In the genomic region with DNA sequence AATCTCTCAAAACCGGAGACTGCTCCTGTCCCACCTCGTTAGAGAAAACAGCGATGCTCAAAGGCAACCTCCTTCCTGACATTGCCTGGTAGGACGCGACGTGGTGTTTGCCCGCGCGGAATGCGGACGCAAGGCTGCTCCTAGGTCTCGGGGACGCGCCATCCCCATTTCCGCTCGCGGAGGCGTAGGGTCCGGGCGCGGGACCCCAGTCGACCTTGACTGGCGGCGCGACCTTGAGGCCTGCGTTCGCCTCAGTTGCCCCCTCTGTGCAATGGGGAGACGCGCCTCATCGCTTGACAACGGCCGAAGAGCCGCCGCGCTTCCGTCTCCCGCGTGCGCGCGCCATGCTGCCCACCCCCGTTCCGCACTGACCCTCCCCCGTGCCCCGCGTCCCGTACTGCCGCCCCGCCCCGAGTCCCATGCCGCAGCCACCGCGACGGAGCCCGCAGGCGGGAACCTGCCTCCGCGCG, we compare ENCODE assay signal across 8 cellular contexts. TPM values are rescaled to one million over a fixed set of nuclear protein-coding genes. Genes with fewer than 3 reads are reported as not detected.
A peak's percentile ranks its signal among the peaks of the same experiment; 100 is the strongest.
DNase-seq lines count a peak whose midpoint lies in the region; ATAC-seq and TF ChIP-seq lines count a peak whose summit lies in the region.

No MANE protein-coding gene starts in this region.

- peak overlapping the region; percentile 99 for H3K27ac ChIP-seq in RWPE1
- peak overlapping the region; percentile 34 for H3K27ac ChIP-seq in mesendoderm (ENCODE audit: low read depth, low read length)
- H3K27ac ChIP-seq in uterus: peak overlapping the region; percentile 96 to 99

- no peak for TF ChIP-seq POLR2A in uterus (IDR thresholded peaks at IDR 0.05)

- H3K4me3 ChIP-seq in mesendoderm (ENCODE audit: low read length) (peak overlapping the region; percentile 59), uterus (peak overlapping the region; percentile 60 to 97)

- no peak overlapping the region for H4K8ac ChIP-seq in mesendoderm (ENCODE audit: low read depth, low read length)

- peak overlapping the region; percentile 39 for H2BK5ac ChIP-seq in mesendoderm (ENCODE audit: low read length)

- TF ChIP-seq CTCF in RWPE1 (conservative IDR thresholded peaks at IDR 0.05; ENCODE audit: low read depth): no peak
- peak in 1 of 4 experiments; percentile 22 for TF ChIP-seq CTCF in uterus (IDR thresholded peaks at IDR 0.05)

- in situ Hi-C loops in Caki2 (cut with HindIII; ENCODE audit: low pct_unique_long_range_greater_than_20kb, low sequenced_read_pairs): no loop called here

- ATAC-seq in GM19438 (IDR thresholded peaks at IDR 0.05; ENCODE audit: low read depth, unreplicated experiment) (peak; percentile 9), HG03460 (IDR thresholded peaks at IDR 0.05; ENCODE audit: unreplicated experiment) (no peak)

- H3K4ac ChIP-seq in mesendoderm (ENCODE audit: low read depth, low read length): peak overlapping the region; percentile 78

- H3K4me1 ChIP-seq in mesendoderm (ENCODE audit: control insufficient read depth, low read depth, low read length): peaks cover 3% of the 10 kb centered on the region
- no peaks in the 10 kb centered on the region for H3K4me1 ChIP-seq in uterus

- no peaks in the 10 kb centered on the region for H3K9me3 ChIP-seq in uterus

- H2BK15ac ChIP-seq in mesendoderm (replicated peaks; ENCODE audit: low read depth): no peak overlapping the region

- H3K4me2 ChIP-seq in mesendoderm (ENCODE audit: low read length): peak overlapping the region; percentile 67

- H3K23ac ChIP-seq in mesendoderm (ENCODE audit: low read length): peak overlapping the region; percentile 97

- DNase-seq in Caki2 (ENCODE audit: low read depth) (peak; percentile 83), HS-5 (ENCODE audit: low read depth) (peak; percentile 55), RWPE1 (ENCODE audit: low spot score) (peak; percentile 57), mesendoderm (peak; percentile 88), uterus (no peak)
- DNase-seq in effector CD8-positive, alpha-beta T cell (lab: John Stamatoyannopoulos, UW): peak; percentile 55

- peaks cover 32% of the 10 kb centered on the region for H3K79me2 ChIP-seq in mesendoderm (ENCODE audit: control insufficient read depth, insufficient read depth, low read length)

- H3K56ac ChIP-seq in mesendoderm (ENCODE audit: low read length): peak overlapping the region; percentile 98

- POLR2A ChIA-PET in RWPE1 (lab: Yijun Ruan, JAX; ENCODE audit: low non-redundant PET): no interaction called here

- CTCF ChIA-PET in RWPE1 (lab: Yijun Ruan, JAX): no interaction called here

- H2BK120ac ChIP-seq in mesendoderm (ENCODE audit: low read depth, low read length): no peak overlapping the region

- intact Hi-C loops in uterus (cut with DNase I; ENCODE audit: low total_unique reads): no loop called here

- no peak overlapping the region for H2AK5ac ChIP-seq in mesendoderm (ENCODE audit: low read length)

- H3K18ac ChIP-seq in mesendoderm (ENCODE audit: low read length): peak overlapping the region; percentile 21

- H3K36me3 ChIP-seq in mesendoderm (ENCODE audit: control insufficient read depth, insufficient read depth, low read length) (peaks cover 14% of the 10 kb centered on the region), uterus (no peaks in the 10 kb centered on the region)

- H3K27me3 ChIP-seq in mesendoderm (ENCODE audit: insufficient read depth, low read length, poor library complexity) (no peaks in the 10 kb centered on the region), uterus (no peaks in the 10 kb centered on the region)

- no peak overlapping the region for H4K5ac ChIP-seq in mesendoderm (ENCODE audit: low read length)

- no CpG with 5 or more reads among the region's 59 CpGs for WGBS in mesendoderm (ENCODE audit: extremely low coverage, insufficient coverage, low lambda C conversion rate)

- peaks cover 3% of the 10 kb centered on the region for H3K79me1 ChIP-seq in mesendoderm (ENCODE audit: low read length)

- peak overlapping the region; percentile 91 for H3K9ac ChIP-seq in mesendoderm (ENCODE audit: low read length)

RNA-seq across cellular contexts. Expression of a gene that starts 0.4 kb away (rescaled TPM):
- 5,475 and 6,139 TPM in 2 replicates for total RNA-seq in Caki2 (2014; rRNA removed; shearing (Covaris generic); ENCODE audit: low replicate concordance)
- 3,157 TPM for polyA plus RNA-seq in mesendoderm (2013, experiment 1 of 2)
- 3,156 TPM for polyA plus RNA-seq in mesendoderm (2013, experiment 2 of 2)
- 1,000 to 10,000 TPM in 1 of 4 donors, 100 to 1,000 TPM in 3; 474 to 1,393 (median 544) TPM for total RNA-seq in uterus

RNA-seq across cellular contexts. Expression of a gene that starts 47.4 kb away (rescaled TPM):
- total RNA-seq in Caki2 (2014; rRNA removed; shearing (Covaris generic); ENCODE audit: low replicate concordance): 4.6 and 20.0 TPM in 2 replicates
- 33.4 TPM for polyA plus RNA-seq in mesendoderm (2013, experiment 1 of 2)
- 34.8 TPM for polyA plus RNA-seq in mesendoderm (2013, experiment 2 of 2)
- 10 to 100 TPM in 2 of 4 donors, 1 to 10 TPM in 2; 2.8 to 97.0 (median 12.2) TPM for total RNA-seq in uterus

RNA-seq across cellular contexts. Expression of a gene that starts 51.8 kb away (rescaled TPM):
- 468 and 657 TPM in 2 replicates for total RNA-seq in Caki2 (2014; rRNA removed; shearing (Covaris generic); ENCODE audit: low replicate concordance)
- polyA plus RNA-seq in mesendoderm (2013, experiment 1 of 2): 202 TPM
- 200 TPM for polyA plus RNA-seq in mesendoderm (2013, experiment 2 of 2)
- total RNA-seq in uterus: 100 to 1,000 TPM in 3 of 4 donors, 10 to 100 TPM in 1; 77.9 to 270 (median 212) TPM

Comparison
In these comparisons a context has a peak if more than half of its experiments do, and no peak if none do; other contexts are left out.
1. DNase-seq: peak in Caki2 (single experiment), HS-5 (single experiment), RWPE1 (single experiment), effector CD8-positive, alpha-beta T cell (single experiment) and mesendoderm (single experiment); none in uterus (0 of 2).
2. H3K27ac ChIP-seq: peak in every context shown above with its lines; median percentile 99 in RWPE1; 98 in uterus; 34 in mesendoderm.